19 cellular contexts compared by ENCODE assay signal in genomic region chr1:107003972-107004371, GRCh38. TPM values are rescaled to one million over a fixed set of nuclear protein-coding genes. Genes with fewer than 3 reads are reported as not detected.
DNase-seq lines count a peak whose midpoint lies in the region; ATAC-seq and TF ChIP-seq lines count a peak whose summit lies in the region.
"Had no signal": no experiment of that assay in that cellular context is flagged by ENCODE, and none has a peak within 500 bp of the region (broad histone marks: within the 10 kb centered on the region; RNA-seq: fewer than 3 reads in every experiment).

No MANE protein-coding gene starts in this region.

- no peaks in the 10 kb centered on the region for H3K4me1 Mint-ChIP-seq in MCF 10A (ENCODE audit: insufficient read depth, unreplicated experiment)
- no peaks in the 10 kb centered on the region for H3K4me1 Mint-ChIP-seq in endodermal cell
- H3K4me1 Mint-ChIP-seq: CD8-positive, alpha-beta memory T cell had no signal

- intact Hi-C loops in mammary epithelial cell (cut with micrococcal nuclease) (no loop called here), MCF 10A (cut with micrococcal nuclease) (no loop called here), A673 (cut with micrococcal nuclease; ENCODE audit: unreplicated experiment) (no loop called here)

- CTCF ChIA-PET in mammary epithelial cell (lab: Charles Lee; ENCODE audit: low non-redundant PET), result no interaction called here
- CTCF ChIA-PET in MCF 10A (lab: Yijun Ruan, JAX), result no interaction called here
- CTCF ChIA-PET in A673 (lab: Charles Lee), result no interaction called here

- no peak for ATAC-seq in HG03442 (IDR thresholded peaks at IDR 0.05; ENCODE audit: unreplicated experiment)
- ATAC-seq: GM12878 had no signal

- H2AFZ ChIP-seq in mammary epithelial cell (ENCODE audit: low read depth, low read length), result no peak overlapping the region

- H3K4me2 ChIP-seq in mammary epithelial cell (ENCODE audit: insufficient read depth, low read depth, low read length), result no peak overlapping the region
- H3K4me2 ChIP-seq: BLaER1 had no signal

- H3K9me3 ChIP-seq in mammary epithelial cell (replicated peaks; ENCODE audit: insufficient read depth, low read length) (no peaks in the 10 kb centered on the region), endodermal cell (ENCODE audit: control insufficient read depth, low read length) (no peaks in the 10 kb centered on the region), A673 (ENCODE audit: low read depth, low read length, poor library complexity, severe bottlenecking) (no peaks in the 10 kb centered on the region)
- H3K9me3 ChIP-seq: BLaER1, Caco-2, HAP-1 had no signal

- no peaks in the 10 kb centered on the region for H3K79me2 ChIP-seq in mammary epithelial cell (ENCODE audit: insufficient read depth, low read length)

- POLR2A ChIA-PET in MCF 10A (lab: Yijun Ruan, JAX) (interaction anchor here (0.6 kb wide), 1 partner anchor 366 kb away, joined by 5 read pairs; no protein-coding TSS in a partner anchor), A673 (lab: Charles Lee; ENCODE audit: low non-redundant PET) (no interaction called here)

- H3K36me3 Mint-ChIP-seq in MCF 10A (ENCODE audit: insufficient read depth, unreplicated experiment) (no peaks in the 10 kb centered on the region), endodermal cell (ENCODE audit: low read depth) (no peaks in the 10 kb centered on the region)
- H3K36me3 Mint-ChIP-seq: CD8-positive, alpha-beta memory T cell had no signal

- no peak overlapping the region for H3K27ac ChIP-seq in mammary epithelial cell (ENCODE audit: insufficient read depth, low read depth, low read length)
- H3K27ac ChIP-seq in endodermal cell (ENCODE audit: low read depth, low read length), result no peak overlapping the region
- no peak overlapping the region for H3K27ac ChIP-seq in A673 (ENCODE audit: low read depth, low read length, poor library complexity, severe bottlenecking)
- H3K27ac ChIP-seq: 22Rv1, BLaER1, HL-60 had no signal

- H3K4me1 ChIP-seq in mammary epithelial cell (ENCODE audit: insufficient read depth, low read length), result no peaks in the 10 kb centered on the region
- H3K4me1 ChIP-seq in endodermal cell (ENCODE audit: control insufficient read depth, insufficient read depth, low read length), result no peaks in the 10 kb centered on the region
- H3K4me1 ChIP-seq in A673 (ENCODE audit: insufficient read depth, low read length, poor library complexity, severe bottlenecking), result no peaks in the 10 kb centered on the region
- H3K4me1 ChIP-seq: BLaER1, Caco-2, HAP-1 had no signal

- no peak overlapping the region for H3K27ac Mint-ChIP-seq in MCF 10A (ENCODE audit: low read depth, unreplicated experiment)
- no peak overlapping the region for H3K27ac Mint-ChIP-seq in endodermal cell
- H3K27ac Mint-ChIP-seq: CD8-positive, alpha-beta memory T cell had no signal

- H3K9me3 Mint-ChIP-seq in MCF 10A (ENCODE audit: unreplicated experiment), result no peaks in the 10 kb centered on the region
- H3K9me3 Mint-ChIP-seq in endodermal cell, result no peaks in the 10 kb centered on the region
- H3K9me3 Mint-ChIP-seq: CD8-positive, alpha-beta memory T cell had no signal

- H3K27me3 Mint-ChIP-seq in MCF 10A (ENCODE audit: insufficient read depth, unreplicated experiment) (no peaks in the 10 kb centered on the region), endodermal cell (ENCODE audit: insufficient read depth) (no peaks in the 10 kb centered on the region)

- DNase-seq in mammary epithelial cell (peak; percentile 31), MCF 10A (ENCODE audit: unreplicated experiment) (no peak), epithelial cell of esophagus (ENCODE audit: low read depth) (peak; percentile 24), kidney epithelial cell (ENCODE audit: low read depth) (peak; percentile 21), endodermal cell (no peak), A673 (ENCODE audit: low spot score) (no peak)
- DNase-seq in stimulated activated CD4-positive, alpha-beta T cell treated with anti-CD3 and anti-CD28 coated beads, Interleukin-2, amount 100 ng/mL, for 48 hours, result no peak
- DNase-seq: AML-193; Caco-2; CD8-positive, alpha-beta memory T cell; DMS 273 treated with DMSO at 0.1 percent for 48 hours; DMS79; GOT3 had no signal

- peaks cover under 1% of the 10 kb centered on the region for H3K27me3 ChIP-seq in mammary epithelial cell (ENCODE audit: insufficient read depth, low read length)
- H3K27me3 ChIP-seq in kidney epithelial cell (ENCODE audit: control insufficient read depth, insufficient read depth, low read length), result no peaks in the 10 kb centered on the region
- H3K27me3 ChIP-seq in endodermal cell (ENCODE audit: control insufficient read depth, insufficient read depth, low read length, poor library complexity, severe bottlenecking), result no peaks in the 10 kb centered on the region
- no peaks in the 10 kb centered on the region for H3K27me3 ChIP-seq in A673 (replicated peaks; ENCODE audit: insufficient read depth, low read depth, low read length, poor library complexity)
- H3K27me3 ChIP-seq: BLaER1 had no signal

- H3K9ac ChIP-seq in mammary epithelial cell (ENCODE audit: insufficient read depth, low read length) (no peak overlapping the region), endodermal cell (ENCODE audit: extremely low read depth, low read length, poor library complexity, severe bottlenecking) (no peak overlapping the region)
- H3K9ac ChIP-seq: BLaER1 had no signal

- dilution Hi-C loops in mammary epithelial cell (cut with HindIII; ENCODE audit: low sequenced_read_pairs), result no loop called here

- in situ Hi-C loops in mammary epithelial cell (cut with MboI; ENCODE audit: low sequenced_read_pairs in 2 of 2), result no loop called here

- TF ChIP-seq CTCF in mammary epithelial cell (conservative IDR thresholded peaks at IDR 0.05 in 1 of 2, IDR thresholded peaks at IDR 0.05 in 1 of 2; ENCODE audit: extremely low read depth in 1 of 2, insufficient read depth in 1 of 2, low read depth in 1 of 2, low read length in 2 of 2) (no peak), MCF 10A (IDR thresholded peaks at IDR 0.05; ENCODE audit: unreplicated experiment) (no peak), epithelial cell of esophagus (IDR thresholded peaks at IDR 0.05; ENCODE audit: insufficient read depth, low read depth, low read length, missing control alignments) (no peak), kidney epithelial cell (IDR thresholded peaks at IDR 0.05; ENCODE audit: insufficient read depth, low read length, poor library complexity, severe bottlenecking) (no peak), endodermal cell (conservative IDR thresholded peaks at IDR 0.05) (no peak), A673 (conservative IDR thresholded peaks at IDR 0.05; ENCODE audit: low read depth, low read length) (no peak)

- H3K4me3 Mint-ChIP-seq in MCF 10A (ENCODE audit: unreplicated experiment) (no peak overlapping the region), endodermal cell (no peak overlapping the region)
- H3K4me3 Mint-ChIP-seq: CD8-positive, alpha-beta memory T cell had no signal

- BruUV-seq in mammary epithelial cell (replicated peaks; lab: Mats Ljungman, UMichigan) (no TSS peak), MCF 10A (replicated peaks; lab: Mats Ljungman, UMichigan) (no TSS peak), A673 (replicated peaks; lab: Mats Ljungman, UMichigan) (no TSS peak)

- H3K4me3 ChIP-seq in mammary epithelial cell (replicated peaks in 1 of 3; ENCODE audit: insufficient read depth in 1 of 3, low read depth in 2 of 3, low read length in 3 of 3), result no peak overlapping the region
- no peak overlapping the region for H3K4me3 ChIP-seq in epithelial cell of esophagus (ENCODE audit: low read length)
- H3K4me3 ChIP-seq in kidney epithelial cell (ENCODE audit: low read depth, low read length), result no peak overlapping the region
- H3K4me3 ChIP-seq in endodermal cell (ENCODE audit: low read length), result no peak overlapping the region
- no peak overlapping the region for H3K4me3 ChIP-seq in A673 (ENCODE audit: low read depth, low read length, poor library complexity, severe bottlenecking)
- H3K4me3 ChIP-seq: BLaER1, GM12878, HAP-1 had no signal

- no peaks in the 10 kb centered on the region for H3K36me3 ChIP-seq in mammary epithelial cell (ENCODE audit: insufficient read depth, low read length)
- H3K36me3 ChIP-seq in kidney epithelial cell (ENCODE audit: control insufficient read depth, insufficient read depth, low read length), result no peaks in the 10 kb centered on the region
- H3K36me3 ChIP-seq in endodermal cell (ENCODE audit: control insufficient read depth, insufficient read depth, low read length), result no peaks in the 10 kb centered on the region
- H3K36me3 ChIP-seq in A673 (ENCODE audit: insufficient read depth, low read length, poor library complexity, severe bottlenecking), result no peaks in the 10 kb centered on the region
- H3K36me3 ChIP-seq: BLaER1, HAP-1 had no signal

- H4K20me1 ChIP-seq in mammary epithelial cell (ENCODE audit: insufficient read depth, low read length), result no peaks in the 10 kb centered on the region
- H4K20me1 ChIP-seq: BLaER1 had no signal

RNA-seq across cellular contexts. Expression of gene PRMT6, which starts 52.5 kb away (rescaled TPM):
- total RNA-seq in mammary epithelial cell, result 10 to 100 TPM; 14.4 to 17.7 TPM
- 15.9 TPM for polyA plus RNA-seq in mammary epithelial cell
- 9.4 TPM for polyA minus RNA-seq in mammary epithelial cell
- total RNA-seq in MCF 10A (2022), result 11.7 and 14.0 TPM in 2 replicates
- total RNA-seq in kidney epithelial cell, result 22.1 and 26.2 TPM in 2 replicates
- 10 to 100 TPM; 26.0 to 27.6 TPM for total RNA-seq in endodermal cell
- 23.9 TPM for polyA plus RNA-seq in endodermal cell (2013, experiment 1 of 2)
- 20.7 TPM for polyA plus RNA-seq in endodermal cell (2013, experiment 2 of 2)
- 50.4 and 53.0 TPM in 2 replicates for total RNA-seq in A673 (2021)

Comparison
In these comparisons a context has a peak if more than half of its experiments do, and no peak if none do; other contexts are left out.
1. DNase-seq: peak in mammary epithelial cell (single experiment), epithelial cell of esophagus (single experiment) and kidney epithelial cell (single experiment); none in MCF 10A (single experiment), endodermal cell (single experiment), stimulated activated CD4-positive, alpha-beta T cell treated with anti-CD3 and anti-CD28 coated beads, Interleukin-2, amount 100 ng/mL, for 48 hours (0 of 2) and A673 (single experiment).